In genomic region chr4:147638365-147638764, GRCh38 we compare ENCODE assay signal across 22 cellular contexts.
"Had no signal": no experiment of that assay in that cellular context is flagged by ENCODE, and none has a peak within 500 bp of the region (broad histone marks: within the 10 kb centered on the region; RNA-seq: fewer than 3 reads in every experiment).

No MANE protein-coding gene starts in this region.

- H3K4me2 ChIP-seq: KMS-11 had no signal

- H3K9me3 Mint-ChIP-seq: T-helper 1 cell treated with Interleukin-12 subunit alpha and Interleukin-12 subunit beta and Interleukin-4 antibody, amounts not matched to agents 30 μg/mL and 1 μg/mL, for 36 hours had no signal

- H3K27me3 Mint-ChIP-seq: activated naive CD8-positive, alpha-beta T cell treated with anti-CD3 and anti-CD28 coated beads for 36 hours had no signal

- H3K9ac ChIP-seq: KMS-11 had no signal

- H3K27me3 ChIP-seq: SJSA1 had no signal

- H3K4me3 Mint-ChIP-seq: T-helper 1 cell treated with Interleukin-12 subunit alpha and Interleukin-12 subunit beta and Interleukin-4 antibody, amounts not matched to agents 30 μg/mL and 1 μg/mL, for 36 hours had no signal

- H3K27ac ChIP-seq: KMS-11 had no signal

- H3K9me3 ChIP-seq: SJSA1 had no signal

- H3K4me3 ChIP-seq: SJSA1 had no signal

- H3K27ac Mint-ChIP-seq: activated CD8-positive, alpha-beta T cell treated with anti-CD3 and anti-CD28 coated beads, Interleukin-2, amount 10 ng/mL, durations not matched to agents 7 days and 5 days; T-helper 1 cell treated with Interleukin-12 subunit alpha and Interleukin-12 subunit beta and Interleukin-4 antibody, amounts not matched to agents 30 μg/mL and 1 μg/mL, for 36 hours had no signal

- DNase-seq: activated CD4-positive, alpha-beta T cell treated with anti-CD3 and anti-CD28 coated beads for 48 hours; activated CD4-positive, alpha-beta T cell treated with anti-CD3 and anti-CD28 coated beads, Interleukin-2, amount 50 U/mL, for 4 hours; activated CD4-positive, CD25-positive, alpha-beta regulatory T cell treated with anti-CD3 and anti-CD28 coated beads, Interleukin-2, amount 50 U/mL, for 72 hours; activated CD8-positive, alpha-beta memory T cell treated with anti-CD3 and anti-CD28 coated beads, Interleukin-2, amount 50 U/mL, for 48 hours; activated CD8-positive, alpha-beta T cell treated with anti-CD3 and anti-CD28 coated beads, Interleukin-2, amount 10 ng/mL, durations not matched to agents 7 days and 5 days; activated naive CD8-positive, alpha-beta T cell treated with anti-CD3 and anti-CD28 coated beads for 36 hours; activated T-cell treated with anti-CD3 and anti-CD28 coated beads, Interleukin-2, amount 50 U/mL, for 1 hour; caudate nucleus; NCI-H1092; NCI-H1417; NCI-H1930; NCI-H2171; NCI-H2227 treated with DMSO at 0.1 percent for 48 hours; NCI-H446 treated with DMSO at 0.1 percent for 48 hours; NCI-H524 treated with DMSO at 0.1 percent for 48 hours; NCI-H748 treated with DMSO at 0.1 percent for 48 hours; Right ventricle myocardium superior; RPMI8226; SW 1271 had no signal
